ENCODE assay signal across 1 cellular context in the genomic region with DNA sequence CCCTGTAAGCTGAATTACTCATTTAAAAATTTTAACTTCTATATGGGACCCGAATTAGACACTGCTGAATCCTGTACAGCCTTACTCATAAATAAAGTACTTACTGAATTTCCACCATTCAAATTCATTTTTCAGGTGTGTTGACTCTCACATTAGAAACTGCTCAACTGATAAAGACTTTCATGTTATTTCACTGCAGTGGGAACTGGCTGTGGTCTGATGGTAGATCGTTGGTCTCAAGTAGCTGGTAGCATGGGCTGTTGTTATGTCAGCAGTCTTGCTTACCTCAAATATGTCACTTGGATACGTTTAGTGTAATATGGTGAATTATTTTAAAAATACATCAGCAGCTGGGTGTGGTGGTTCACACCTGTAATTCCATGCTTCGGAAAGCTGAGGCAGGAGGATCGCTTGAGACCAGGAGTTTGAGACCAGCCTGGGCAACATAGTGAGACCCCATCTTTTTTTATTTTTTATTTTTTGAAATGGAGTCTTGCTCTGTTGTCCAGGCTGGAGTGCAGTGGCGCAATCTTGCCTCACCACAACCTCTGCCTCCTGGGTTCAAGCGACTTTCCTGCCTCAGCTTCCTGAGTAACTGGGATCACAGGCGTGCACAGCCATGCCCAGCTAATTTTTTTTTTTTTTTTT.
A peak's percentile ranks its signal among the peaks of the same experiment; 100 is the strongest.
TF ChIP-seq lines count a peak whose summit lies in the region.

No MANE protein-coding gene starts in this region.

TF ChIP-seq in GM12878, 131 proteins besides CTCF, POLR2A, EP300 and RAD21:
- peak; percentile 7; the same call in 1 of the 2 replicates for TF ChIP-seq RUNX3 (IDR thresholded peaks at IDR 0.05; ENCODE audit: low read length)
- TF ChIP-seq, protein P1, sequence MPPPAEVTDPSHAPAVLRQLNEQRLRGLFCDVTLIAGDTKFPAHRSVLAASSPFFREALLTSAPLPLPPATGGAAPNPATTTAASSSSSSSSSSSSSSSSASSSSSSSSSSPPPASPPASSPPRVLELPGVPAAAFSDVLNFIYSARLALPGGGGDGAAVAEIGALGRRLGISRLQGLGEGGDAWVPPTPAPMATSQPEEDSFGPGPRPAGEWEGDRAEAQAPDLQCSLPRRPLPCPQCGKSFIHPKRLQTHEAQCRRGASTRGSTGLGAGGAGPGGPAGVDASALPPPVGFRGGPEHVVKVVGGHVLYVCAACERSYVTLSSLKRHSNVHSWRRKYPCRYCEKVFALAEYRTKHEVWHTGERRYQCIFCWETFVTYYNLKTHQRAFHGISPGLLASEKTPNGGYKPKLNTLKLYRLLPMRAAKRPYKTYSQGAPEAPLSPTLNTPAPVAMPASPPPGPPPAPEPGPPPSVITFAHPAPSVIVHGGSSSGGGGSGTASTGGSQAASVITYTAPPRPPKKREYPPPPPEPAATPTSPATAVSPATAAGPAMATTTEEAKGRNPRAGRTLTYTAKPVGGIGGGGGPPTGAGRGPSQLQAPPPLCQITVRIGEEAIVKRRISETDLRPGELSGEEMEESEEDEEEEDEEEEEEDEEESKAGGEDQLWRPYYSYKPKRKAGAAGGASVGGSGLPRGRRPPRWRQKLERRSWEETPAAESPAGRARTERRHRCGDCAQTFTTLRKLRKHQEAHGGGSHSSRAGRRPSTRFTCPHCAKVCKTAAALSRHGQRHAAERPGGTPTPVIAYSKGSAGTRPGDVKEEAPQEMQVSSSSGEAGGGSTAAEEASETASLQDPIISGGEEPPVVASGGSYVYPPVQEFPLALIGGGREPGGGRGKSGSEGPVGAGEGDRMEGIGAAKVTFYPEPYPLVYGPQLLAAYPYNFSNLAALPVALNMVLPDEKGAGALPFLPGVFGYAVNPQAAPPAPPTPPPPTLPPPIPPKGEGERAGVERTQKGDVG (CRISPR knock-in tag; IDR thresholded peaks at IDR 0.05) = no peak
